8 cellular contexts compared by ENCODE assay signal in genomic region chr16:66872927-66873684, GRCh38. TPM values are rescaled to one million over a fixed set of nuclear protein-coding genes. Genes with fewer than 3 reads are reported as not detected.
A peak's percentile ranks its signal among the peaks of the same experiment; 100 is the strongest.
DNase-seq lines count a peak whose midpoint lies in the region; ATAC-seq lines count a peak whose summit lies in the region.

No MANE protein-coding gene starts in this region.

- no peaks in the 10 kb centered on the region for H3K27me3 ChIP-seq in mucosa of stomach (ENCODE audit: control insufficient read depth, insufficient read depth, low read length)

- ATAC-seq in GM21360 (IDR thresholded peaks at IDR 0.05; ENCODE audit: unreplicated experiment) (peak; percentile 78), esophagus mucosa (peak; percentile 91)

- no peaks in the 10 kb centered on the region for H3K9me3 ChIP-seq in mucosa of stomach (ENCODE audit: control insufficient read depth, low read length)

- H3K4me1 ChIP-seq in mucosa of stomach (ENCODE audit: control insufficient read depth, insufficient read depth, low read length): peaks cover 21% of the 10 kb centered on the region

- no peaks in the 10 kb centered on the region for H3K36me3 ChIP-seq in mucosa of stomach (ENCODE audit: control insufficient read depth, insufficient read depth, low read length)

- no peak overlapping the region for H3K4me3 ChIP-seq in mucosa of stomach (ENCODE audit: low read length)

- peak overlapping the region; percentile 42 for H3K9ac ChIP-seq in mucosa of stomach (ENCODE audit: low read length)

- DNase-seq in D341Med (ENCODE audit: low spot score): peak; percentile 90
- DNase-seq in HT-29 (ENCODE audit: low spot score): peak; percentile 87
- peak; percentile 80 for DNase-seq in OCI-M2 (lab: John Stamatoyannopoulos, UW; ENCODE audit: unreplicated experiment)
- peak; percentile 90 for DNase-seq in activated T-cell treated with anti-CD3 and anti-CD28 coated beads, Interleukin-2, amount 50 U/mL, for 1 hour
- DNase-seq in stimulated activated CD8-positive, alpha-beta memory T cell treated with anti-CD3 and anti-CD28 coated beads, Interleukin-4, amount 100 ng/mL, for 48 hours: peak; percentile 97

RNA-seq across cellular contexts. Expression of gene PDP2, which starts 7.2 kb away (rescaled TPM):
- total RNA-seq in HT-29 (2014; rRNA removed; shearing (Covaris generic)): 2.8 and 5.3 TPM in 2 replicates
- total RNA-seq in esophagus mucosa: 9.6 TPM

RNA-seq across cellular contexts. Expression of gene CA7, which starts 28.9 kb away (rescaled TPM):
- total RNA-seq in HT-29 (2014; rRNA removed; shearing (Covaris generic)): not detected in 2 replicates
- not detected for total RNA-seq in esophagus mucosa

RNA-seq across cellular contexts. Expression of gene NAE1, which starts 42.3 kb away (rescaled TPM):
- 28.7 and 38.5 TPM in 2 replicates for total RNA-seq in HT-29 (2014; rRNA removed; shearing (Covaris generic))
- 41.2 TPM for total RNA-seq in esophagus mucosa

RNA-seq across cellular contexts. Expression of gene CDH16, which starts 45.6 kb away (rescaled TPM):
- total RNA-seq in HT-29 (2014; rRNA removed; shearing (Covaris generic)): not detected in 2 replicates
- 5.0 TPM for total RNA-seq in esophagus mucosa

RNA-seq across cellular contexts. Expression of gene RRAD, which starts 52.2 kb away (rescaled TPM):
- 0.08 and 1.7 TPM in 2 replicates for total RNA-seq in HT-29 (2014; rRNA removed; shearing (Covaris generic))
- 59.1 TPM for total RNA-seq in esophagus mucosa
